ENCODE assay signal across 8 cellular contexts in genomic region chr11:13277719-13278619, GRCh38. TPM values are rescaled to one million over a fixed set of nuclear protein-coding genes. Genes with fewer than 3 reads are reported as not detected.
DNase-seq lines count a peak whose midpoint lies in the region; ATAC-seq and TF ChIP-seq lines count a peak whose summit lies in the region.

Gene BMAL1 (plus strand): TSS chr11:13277790. CDS start chr11:13354309, 76,519 bp downstream.

- H3K4me1 ChIP-seq in HUES48 (ENCODE audit: control insufficient read depth, insufficient read depth, low read length), result peaks cover 11% of the 10 kb centered on the region; the same call in 1 of the 2 replicates

- H3K27ac ChIP-seq in HUES48 (ENCODE audit: low read depth, low read length) (no peak within 1 kb of the TSS), dorsolateral prefrontal cortex (peak within 1 kb of the TSS; percentile 20 to 97 (median 91))

- H3K27me3 ChIP-seq in HUES48 (ENCODE audit: control insufficient read depth, insufficient read depth, low read length), result peaks cover 72% of the 10 kb centered on the region
- H3K27me3 ChIP-seq in dorsolateral prefrontal cortex, result no peaks in the 10 kb centered on the region

- ATAC-seq in GM21390 (IDR thresholded peaks at IDR 0.05; ENCODE audit: unreplicated experiment), result peak; percentile 24

- intact Hi-C loops in dorsolateral prefrontal cortex (cut with DNase I), result loop anchor here (5.0 to 10.0 kb wide), 2 partner anchors 184 to 387 kb away; partner anchors contain the start of genes BTBD10 (in 1 of the 2) and FAR1 (in 1 of the 2)

- H3K4me3 ChIP-seq in HUES48 (ENCODE audit: low read depth, low read length) (peak within 1 kb of the TSS; percentile 76), dorsolateral prefrontal cortex (peak within 1 kb of the TSS; percentile 63 to 100 (median 94))

- H3K27ac Mint-ChIP-seq in activated CD4-positive, alpha-beta T cell treated with anti-CD3 and anti-CD28 coated beads, Interleukin-2, amount 10 ng/mL, durations not matched to agents 7 days and 5 days, result peak within 1 kb of the TSS; percentile 89

- H3K36me3 ChIP-seq in HUES48 (ENCODE audit: control insufficient read depth, insufficient read depth, low read length), result no peaks in the 10 kb centered on the region

- no peak within 1 kb of the TSS; the same call in 1 of the 2 replicates for H3K9ac ChIP-seq in HUES48 (ENCODE audit: low read depth, low read length)

- peak in 1 of 56 donors; percentile 4 for TF ChIP-seq CTCF in dorsolateral prefrontal cortex (IDR thresholded peaks at IDR 0.05 in 54 of 56, conservative IDR thresholded peaks at IDR 0.05 in 2 of 56; ENCODE audit: low read depth in 1 of 56, partially characterized antibody in 56 of 56)

- peaks cover 41% of the 10 kb centered on the region for H3K27me3 Mint-ChIP-seq in activated CD4-positive, alpha-beta T cell treated with anti-CD3 and anti-CD28 coated beads, Interleukin-2, amount 10 ng/mL, durations not matched to agents 7 days and 5 days

- H3K9me3 Mint-ChIP-seq in activated CD4-positive, alpha-beta T cell treated with anti-CD3 and anti-CD28 coated beads, Interleukin-2, amount 10 ng/mL, durations not matched to agents 7 days and 5 days, result no peaks in the 10 kb centered on the region

- POLR2A ChIA-PET in activated CD4-positive, alpha-beta T cell treated with anti-CD3 and anti-CD28 coated beads, Interleukin-2, amount 10 ng/mL, durations not matched to agents 7 days and 5 days (lab: Charles Lee), result interaction anchor here (0.8 kb wide), 1 partner anchor 663 kb away, joined by 3 read pairs; no protein-coding TSS in a partner anchor

- CTCF ChIA-PET in activated CD4-positive, alpha-beta T cell treated with anti-CD3 and anti-CD28 coated beads, Interleukin-2, amount 10 ng/mL, durations not matched to agents 7 days and 5 days (lab: Charles Lee), result interaction anchor here (0.6 to 1.7 kb wide), 4 partner anchors 9 to 261 kb away, joined by 3 to 5 read pairs (median 3); no protein-coding TSS in a partner anchor

- H3K4me1 Mint-ChIP-seq in activated CD4-positive, alpha-beta T cell treated with anti-CD3 and anti-CD28 coated beads, Interleukin-2, amount 10 ng/mL, durations not matched to agents 7 days and 5 days, result peaks cover 56% of the 10 kb centered on the region

- H3K4me3 Mint-ChIP-seq in activated CD4-positive, alpha-beta T cell treated with anti-CD3 and anti-CD28 coated beads, Interleukin-2, amount 10 ng/mL, durations not matched to agents 7 days and 5 days, result peak within 1 kb of the TSS; percentile 95

- peaks cover 7% of the 10 kb centered on the region for H3K36me3 Mint-ChIP-seq in activated CD4-positive, alpha-beta T cell treated with anti-CD3 and anti-CD28 coated beads, Interleukin-2, amount 10 ng/mL, durations not matched to agents 7 days and 5 days (ENCODE audit: low read depth)

- peak; percentile 36 for DNase-seq in Daoy (ENCODE audit: low read depth)
- peak; percentile 57 for DNase-seq in activated CD4-positive, alpha-beta T cell treated with anti-CD3 and anti-CD28 coated beads, Interleukin-2, amount 10 ng/mL, durations not matched to agents 7 days and 5 days
- peak in 3 of 10 donors; percentile 30 to 57 (median 57) for DNase-seq in dorsolateral prefrontal cortex
- DNase-seq in mesenteric fat pad (ENCODE audit: low spot score), result peak; percentile 92
- DNase-seq in stimulated activated CD8-positive, alpha-beta memory T cell treated with anti-CD3 and anti-CD28 coated beads, Interleukin-2, amount 100 ng/mL, for 1 hour (ENCODE audit: low read depth in 2 of 2), result peak; percentile 20 to 32
- no peak for DNase-seq in NCI-H345 (lab: John Stamatoyannopoulos, UW)

- H3K9me3 ChIP-seq in HUES48 (ENCODE audit: control insufficient read depth, insufficient read depth, low read length), result no peaks in the 10 kb centered on the region

RNA-seq across cellular contexts. Expression of gene BMAL1, which starts in this region (rescaled TPM):
- total RNA-seq in Daoy (2014; rRNA removed; shearing (Covaris generic)), result 20.1 and 29.8 TPM in 2 replicates
- 10 to 100 TPM; 32.0 to 36.9 TPM for total RNA-seq in activated CD4-positive, alpha-beta T cell treated with anti-CD3 and anti-CD28 coated beads, Interleukin-2, amount 10 ng/mL, durations not matched to agents 7 days and 5 days
- 100 to 1,000 TPM in 9 of 120 experiments, 10 to 100 TPM in 111; 32.1 to 122 (median 72.5) TPM for total RNA-seq in dorsolateral prefrontal cortex
- total RNA-seq in mesenteric fat pad, result 43.6 TPM
